1 cellular context compared by ENCODE assay signal in genomic region chrX:40531056-40531826, GRCh38.
TF ChIP-seq lines count a peak whose summit lies in the region.

No MANE protein-coding gene starts in this region.

TF ChIP-seq in GM23338, 12 proteins besides CTCF, POLR2A, EP300 and RAD21 (continued from another document):
- no peak for TF ChIP-seq ZNF462 (CRISPR knock-in tag; IDR thresholded peaks at IDR 0.05)
- no peak for TF ChIP-seq NANOG (IDR thresholded peaks at IDR 0.05; ENCODE audit: borderline replicate concordance)
- no peak for TF ChIP-seq REST (IDR thresholded peaks at IDR 0.05; ENCODE audit: unreplicated experiment)
- TF ChIP-seq ETS1 (IDR thresholded peaks at IDR 0.05) = no peak
- no peak for TF ChIP-seq CREB1 (CRISPR knock-in tag; IDR thresholded peaks at IDR 0.05; ENCODE audit: low read depth)
- TF ChIP-seq EZH2 (IDR thresholded peaks at IDR 0.05; ENCODE audit: low read depth, unreplicated experiment) = no peak
- no peak for TF ChIP-seq EZH2phosphoT487 (IDR thresholded peaks at IDR 0.05; ENCODE audit: unreplicated experiment)
- no peak for TF ChIP-seq ZNF331 (CRISPR knock-in tag; IDR thresholded peaks at IDR 0.05; ENCODE audit: low read depth)
- no peak for TF ChIP-seq JUNB (IDR thresholded peaks at IDR 0.05; ENCODE audit: unreplicated experiment)
- TF ChIP-seq ZNF114 (CRISPR knock-in tag; IDR thresholded peaks at IDR 0.05) = no peak
